Comparison of ENCODE assay signal across 1 cellular context in the genomic region with DNA sequence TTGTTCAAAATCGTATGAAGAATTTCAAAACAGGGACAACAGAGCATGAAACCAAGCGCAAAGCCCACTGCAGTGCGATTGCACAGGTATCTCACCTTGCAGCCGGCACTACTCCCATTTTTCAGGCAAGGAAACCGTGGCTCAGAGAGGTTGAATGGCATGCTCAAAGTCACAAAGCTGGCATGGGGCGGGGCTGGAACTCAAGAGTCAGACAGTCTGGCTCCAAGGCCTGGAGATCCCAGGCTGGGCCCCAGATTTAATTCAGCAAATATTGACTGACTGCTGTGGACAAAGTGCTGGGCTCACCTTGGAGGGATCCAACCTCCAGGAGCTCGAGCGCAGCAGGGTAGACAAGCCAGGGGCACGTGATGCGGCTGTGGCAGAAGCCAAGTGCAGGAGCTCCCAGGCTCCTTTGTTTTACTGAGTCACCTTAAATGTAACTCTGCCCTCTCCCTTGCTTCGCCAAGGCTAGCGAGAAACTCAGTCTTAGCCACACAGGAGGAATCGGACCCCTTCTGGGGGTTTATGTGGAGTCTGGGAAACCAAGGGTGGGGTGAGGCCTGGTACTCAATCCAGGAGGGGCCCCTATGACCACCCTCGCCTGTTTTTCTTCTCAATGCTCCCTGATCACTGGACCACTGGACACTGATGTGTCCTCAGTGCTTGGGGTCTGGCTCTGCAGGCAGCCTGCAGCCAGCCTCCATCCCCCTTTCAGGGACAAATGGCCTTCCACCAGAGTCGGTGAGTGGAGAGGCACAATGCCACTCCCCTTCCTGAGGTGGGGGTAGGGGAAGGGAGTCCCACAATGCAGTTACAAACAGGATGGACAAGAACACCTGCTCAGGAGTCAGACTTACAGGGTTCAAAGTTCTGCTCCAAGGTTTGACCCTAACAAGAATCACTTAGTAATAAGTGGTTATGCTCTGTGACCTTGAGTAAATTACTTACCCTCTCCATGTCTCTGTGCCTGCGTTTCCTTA.
A peak's percentile ranks its signal among the peaks of the same experiment; 100 is the strongest.
TF ChIP-seq lines count a peak whose summit lies in the region.

No MANE protein-coding gene starts in this region.

TF ChIP-seq in HepG2, 621 proteins besides CTCF, POLR2A, EP300 and RAD21 (continued from another document and continues in another):
- TF ChIP-seq, protein P1, sequence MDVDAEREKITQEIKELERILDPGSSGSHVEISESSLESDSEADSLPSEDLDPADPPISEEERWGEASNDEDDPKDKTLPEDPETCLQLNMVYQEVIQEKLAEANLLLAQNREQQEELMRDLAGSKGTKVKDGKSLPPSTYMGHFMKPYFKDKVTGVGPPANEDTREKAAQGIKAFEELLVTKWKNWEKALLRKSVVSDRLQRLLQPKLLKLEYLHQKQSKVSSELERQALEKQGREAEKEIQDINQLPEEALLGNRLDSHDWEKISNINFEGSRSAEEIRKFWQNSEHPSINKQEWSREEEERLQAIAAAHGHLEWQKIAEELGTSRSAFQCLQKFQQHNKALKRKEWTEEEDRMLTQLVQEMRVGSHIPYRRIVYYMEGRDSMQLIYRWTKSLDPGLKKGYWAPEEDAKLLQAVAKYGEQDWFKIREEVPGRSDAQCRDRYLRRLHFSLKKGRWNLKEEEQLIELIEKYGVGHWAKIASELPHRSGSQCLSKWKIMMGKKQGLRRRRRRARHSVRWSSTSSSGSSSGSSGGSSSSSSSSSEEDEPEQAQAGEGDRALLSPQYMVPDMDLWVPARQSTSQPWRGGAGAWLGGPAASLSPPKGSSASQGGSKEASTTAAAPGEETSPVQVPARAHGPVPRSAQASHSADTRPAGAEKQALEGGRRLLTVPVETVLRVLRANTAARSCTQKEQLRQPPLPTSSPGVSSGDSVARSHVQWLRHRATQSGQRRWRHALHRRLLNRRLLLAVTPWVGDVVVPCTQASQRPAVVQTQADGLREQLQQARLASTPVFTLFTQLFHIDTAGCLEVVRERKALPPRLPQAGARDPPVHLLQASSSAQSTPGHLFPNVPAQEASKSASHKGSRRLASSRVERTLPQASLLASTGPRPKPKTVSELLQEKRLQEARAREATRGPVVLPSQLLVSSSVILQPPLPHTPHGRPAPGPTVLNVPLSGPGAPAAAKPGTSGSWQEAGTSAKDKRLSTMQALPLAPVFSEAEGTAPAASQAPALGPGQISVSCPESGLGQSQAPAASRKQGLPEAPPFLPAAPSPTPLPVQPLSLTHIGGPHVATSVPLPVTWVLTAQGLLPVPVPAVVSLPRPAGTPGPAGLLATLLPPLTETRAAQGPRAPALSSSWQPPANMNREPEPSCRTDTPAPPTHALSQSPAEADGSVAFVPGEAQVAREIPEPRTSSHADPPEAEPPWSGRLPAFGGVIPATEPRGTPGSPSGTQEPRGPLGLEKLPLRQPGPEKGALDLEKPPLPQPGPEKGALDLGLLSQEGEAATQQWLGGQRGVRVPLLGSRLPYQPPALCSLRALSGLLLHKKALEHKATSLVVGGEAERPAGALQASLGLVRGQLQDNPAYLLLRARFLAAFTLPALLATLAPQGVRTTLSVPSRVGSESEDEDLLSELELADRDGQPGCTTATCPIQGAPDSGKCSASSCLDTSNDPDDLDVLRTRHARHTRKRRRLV (CRISPR knock-in tag; IDR thresholded peaks at IDR 0.05) = 0 out of 2 replicates have a peak, but pooled peaks have one; percentile 58
- TF ChIP-seq RAD51 (IDR thresholded peaks at IDR 0.05; ENCODE audit: borderline replicate concordance) = peak; percentile 71
- TF ChIP-seq FOXA3 (CRISPR knock-in tag; IDR thresholded peaks at IDR 0.05) = peak; percentile 95
- TF ChIP-seq ZNF501 (CRISPR knock-in tag; IDR thresholded peaks at IDR 0.05) = no peak; the same call in 1 of the 2 replicates
- 0 out of 2 replicates have a peak, but pooled peaks have one; percentile 19 for TF ChIP-seq KLF13 (CRISPR knock-in tag; IDR thresholded peaks at IDR 0.05)
- TF ChIP-seq, protein P2, sequence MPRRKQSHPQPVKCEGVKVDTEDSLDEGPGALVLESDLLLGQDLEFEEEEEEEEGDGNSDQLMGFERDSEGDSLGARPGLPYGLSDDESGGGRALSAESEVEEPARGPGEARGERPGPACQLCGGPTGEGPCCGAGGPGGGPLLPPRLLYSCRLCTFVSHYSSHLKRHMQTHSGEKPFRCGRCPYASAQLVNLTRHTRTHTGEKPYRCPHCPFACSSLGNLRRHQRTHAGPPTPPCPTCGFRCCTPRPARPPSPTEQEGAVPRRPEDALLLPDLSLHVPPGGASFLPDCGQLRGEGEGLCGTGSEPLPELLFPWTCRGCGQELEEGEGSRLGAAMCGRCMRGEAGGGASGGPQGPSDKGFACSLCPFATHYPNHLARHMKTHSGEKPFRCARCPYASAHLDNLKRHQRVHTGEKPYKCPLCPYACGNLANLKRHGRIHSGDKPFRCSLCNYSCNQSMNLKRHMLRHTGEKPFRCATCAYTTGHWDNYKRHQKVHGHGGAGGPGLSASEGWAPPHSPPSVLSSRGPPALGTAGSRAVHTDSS (CRISPR knock-in tag; conservative IDR thresholded peaks at IDR 0.05) = no peak
- peak; percentile 51; the same call in 1 of the 2 replicates for TF ChIP-seq KLF9 (CRISPR knock-in tag; IDR thresholded peaks at IDR 0.05; ENCODE audit: low read depth)
- no peak for TF ChIP-seq SRSF4 (IDR thresholded peaks at IDR 0.05; ENCODE audit: low read depth, low read length, poor library complexity, severe bottlenecking)
- TF ChIP-seq ZNF883 (CRISPR knock-in tag; IDR thresholded peaks at IDR 0.05; ENCODE audit: not compliant biosample characterization) = no peak
- TF ChIP-seq KDM3A (CRISPR knock-in tag; IDR thresholded peaks at IDR 0.05; ENCODE audit: low read depth) = peak; percentile 77
- peak; percentile 58; the same call in 1 of the 2 replicates for TF ChIP-seq TOPORS (CRISPR knock-in tag; IDR thresholded peaks at IDR 0.05)
- TF ChIP-seq PHF21A (CRISPR knock-in tag; IDR thresholded peaks at IDR 0.05) = peak; percentile 97
- peak; percentile 54; the same call in 1 of the 2 replicates for TF ChIP-seq ZNF317 (CRISPR knock-in tag; IDR thresholded peaks at IDR 0.05)
- TF ChIP-seq ZNF530 (CRISPR knock-in tag; IDR thresholded peaks at IDR 0.05; ENCODE audit: low read depth) = no peak
- peak; percentile 40; the same call in 1 of the 2 replicates for TF ChIP-seq MZF1 (CRISPR knock-in tag; IDR thresholded peaks at IDR 0.05; ENCODE audit: borderline replicate concordance)
- TF ChIP-seq SALL1 (CRISPR knock-in tag; IDR thresholded peaks at IDR 0.05) = peak; percentile 86
- peak; percentile 61; the same call in 1 of the 2 replicates for TF ChIP-seq ETV6 (CRISPR knock-in tag; conservative IDR thresholded peaks at IDR 0.05)
- TF ChIP-seq NCOA1 (CRISPR knock-in tag; IDR thresholded peaks at IDR 0.05) = peak; percentile 94
- TF ChIP-seq RARG (CRISPR knock-in tag; IDR thresholded peaks at IDR 0.05; ENCODE audit: low read depth) = no peak
- no peak for TF ChIP-seq MAF1 (CRISPR knock-in tag; IDR thresholded peaks at IDR 0.05; ENCODE audit: borderline replicate concordance)
- TF ChIP-seq, protein P3, sequence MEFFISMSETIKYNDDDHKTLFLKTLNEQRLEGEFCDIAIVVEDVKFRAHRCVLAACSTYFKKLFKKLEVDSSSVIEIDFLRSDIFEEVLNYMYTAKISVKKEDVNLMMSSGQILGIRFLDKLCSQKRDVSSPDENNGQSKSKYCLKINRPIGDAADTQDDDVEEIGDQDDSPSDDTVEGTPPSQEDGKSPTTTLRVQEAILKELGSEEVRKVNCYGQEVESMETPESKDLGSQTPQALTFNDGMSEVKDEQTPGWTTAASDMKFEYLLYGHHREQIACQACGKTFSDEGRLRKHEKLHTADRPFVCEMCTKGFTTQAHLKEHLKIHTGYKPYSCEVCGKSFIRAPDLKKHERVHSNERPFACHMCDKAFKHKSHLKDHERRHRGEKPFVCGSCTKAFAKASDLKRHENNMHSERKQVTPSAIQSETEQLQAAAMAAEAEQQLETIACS (CRISPR knock-in tag; IDR thresholded peaks at IDR 0.05) = 0 out of 2 replicates have a peak, but pooled peaks have one; percentile 33
- TF ChIP-seq SAP130 (CRISPR knock-in tag; IDR thresholded peaks at IDR 0.05; ENCODE audit: low read depth) = peak; percentile 66; the same call in 1 of the 2 replicates
- TF ChIP-seq ZNF878 (CRISPR knock-in tag; IDR thresholded peaks at IDR 0.05) = peak; percentile 69; the same call in 1 of the 2 replicates
- peak; percentile 69; the same call in 1 of the 2 replicates for TF ChIP-seq MYC (CRISPR knock-in tag; IDR thresholded peaks at IDR 0.05; ENCODE audit: borderline replicate concordance)
- TF ChIP-seq, protein P4, sequence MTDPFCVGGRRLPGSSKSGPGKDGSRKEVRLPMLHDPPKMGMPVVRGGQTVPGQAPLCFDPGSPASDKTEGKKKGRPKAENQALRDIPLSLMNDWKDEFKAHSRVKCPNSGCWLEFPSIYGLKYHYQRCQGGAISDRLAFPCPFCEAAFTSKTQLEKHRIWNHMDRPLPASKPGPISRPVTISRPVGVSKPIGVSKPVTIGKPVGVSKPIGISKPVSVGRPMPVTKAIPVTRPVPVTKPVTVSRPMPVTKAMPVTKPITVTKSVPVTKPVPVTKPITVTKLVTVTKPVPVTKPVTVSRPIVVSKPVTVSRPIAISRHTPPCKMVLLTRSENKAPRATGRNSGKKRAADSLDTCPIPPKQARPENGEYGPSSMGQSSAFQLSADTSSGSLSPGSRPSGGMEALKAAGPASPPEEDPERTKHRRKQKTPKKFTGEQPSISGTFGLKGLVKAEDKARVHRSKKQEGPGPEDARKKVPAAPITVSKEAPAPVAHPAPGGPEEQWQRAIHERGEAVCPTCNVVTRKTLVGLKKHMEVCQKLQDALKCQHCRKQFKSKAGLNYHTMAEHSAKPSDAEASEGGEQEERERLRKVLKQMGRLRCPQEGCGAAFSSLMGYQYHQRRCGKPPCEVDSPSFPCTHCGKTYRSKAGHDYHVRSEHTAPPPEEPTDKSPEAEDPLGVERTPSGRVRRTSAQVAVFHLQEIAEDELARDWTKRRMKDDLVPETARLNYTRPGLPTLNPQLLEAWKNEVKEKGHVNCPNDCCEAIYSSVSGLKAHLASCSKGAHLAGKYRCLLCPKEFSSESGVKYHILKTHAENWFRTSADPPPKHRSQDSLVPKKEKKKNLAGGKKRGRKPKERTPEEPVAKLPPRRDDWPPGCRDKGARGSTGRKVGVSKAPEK (CRISPR knock-in tag; IDR thresholded peaks at IDR 0.05; ENCODE audit: borderline replicate concordance) = peak; percentile 38; the same call in 1 of the 2 replicates
- no peak for TF ChIP-seq ZNF572 (CRISPR knock-in tag; IDR thresholded peaks at IDR 0.05)
- TF ChIP-seq, protein P5, sequence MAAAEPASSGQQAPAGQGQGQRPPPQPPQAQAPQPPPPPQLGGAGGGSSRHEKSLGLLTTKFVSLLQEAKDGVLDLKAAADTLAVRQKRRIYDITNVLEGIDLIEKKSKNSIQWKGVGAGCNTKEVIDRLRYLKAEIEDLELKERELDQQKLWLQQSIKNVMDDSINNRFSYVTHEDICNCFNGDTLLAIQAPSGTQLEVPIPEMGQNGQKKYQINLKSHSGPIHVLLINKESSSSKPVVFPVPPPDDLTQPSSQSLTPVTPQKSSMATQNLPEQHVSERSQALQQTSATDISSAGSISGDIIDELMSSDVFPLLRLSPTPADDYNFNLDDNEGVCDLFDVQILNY (CRISPR knock-in tag; conservative IDR thresholded peaks at IDR 0.05) = no peak
- TF ChIP-seq, protein P6, sequence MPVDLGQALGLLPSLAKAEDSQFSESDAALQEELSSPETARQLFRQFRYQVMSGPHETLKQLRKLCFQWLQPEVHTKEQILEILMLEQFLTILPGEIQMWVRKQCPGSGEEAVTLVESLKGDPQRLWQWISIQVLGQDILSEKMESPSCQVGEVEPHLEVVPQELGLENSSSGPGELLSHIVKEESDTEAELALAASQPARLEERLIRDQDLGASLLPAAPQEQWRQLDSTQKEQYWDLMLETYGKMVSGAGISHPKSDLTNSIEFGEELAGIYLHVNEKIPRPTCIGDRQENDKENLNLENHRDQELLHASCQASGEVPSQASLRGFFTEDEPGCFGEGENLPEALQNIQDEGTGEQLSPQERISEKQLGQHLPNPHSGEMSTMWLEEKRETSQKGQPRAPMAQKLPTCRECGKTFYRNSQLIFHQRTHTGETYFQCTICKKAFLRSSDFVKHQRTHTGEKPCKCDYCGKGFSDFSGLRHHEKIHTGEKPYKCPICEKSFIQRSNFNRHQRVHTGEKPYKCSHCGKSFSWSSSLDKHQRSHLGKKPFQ (CRISPR knock-in tag; IDR thresholded peaks at IDR 0.05; ENCODE audit: insufficient replicate concordance) = no peak
- TF ChIP-seq, protein P7, sequence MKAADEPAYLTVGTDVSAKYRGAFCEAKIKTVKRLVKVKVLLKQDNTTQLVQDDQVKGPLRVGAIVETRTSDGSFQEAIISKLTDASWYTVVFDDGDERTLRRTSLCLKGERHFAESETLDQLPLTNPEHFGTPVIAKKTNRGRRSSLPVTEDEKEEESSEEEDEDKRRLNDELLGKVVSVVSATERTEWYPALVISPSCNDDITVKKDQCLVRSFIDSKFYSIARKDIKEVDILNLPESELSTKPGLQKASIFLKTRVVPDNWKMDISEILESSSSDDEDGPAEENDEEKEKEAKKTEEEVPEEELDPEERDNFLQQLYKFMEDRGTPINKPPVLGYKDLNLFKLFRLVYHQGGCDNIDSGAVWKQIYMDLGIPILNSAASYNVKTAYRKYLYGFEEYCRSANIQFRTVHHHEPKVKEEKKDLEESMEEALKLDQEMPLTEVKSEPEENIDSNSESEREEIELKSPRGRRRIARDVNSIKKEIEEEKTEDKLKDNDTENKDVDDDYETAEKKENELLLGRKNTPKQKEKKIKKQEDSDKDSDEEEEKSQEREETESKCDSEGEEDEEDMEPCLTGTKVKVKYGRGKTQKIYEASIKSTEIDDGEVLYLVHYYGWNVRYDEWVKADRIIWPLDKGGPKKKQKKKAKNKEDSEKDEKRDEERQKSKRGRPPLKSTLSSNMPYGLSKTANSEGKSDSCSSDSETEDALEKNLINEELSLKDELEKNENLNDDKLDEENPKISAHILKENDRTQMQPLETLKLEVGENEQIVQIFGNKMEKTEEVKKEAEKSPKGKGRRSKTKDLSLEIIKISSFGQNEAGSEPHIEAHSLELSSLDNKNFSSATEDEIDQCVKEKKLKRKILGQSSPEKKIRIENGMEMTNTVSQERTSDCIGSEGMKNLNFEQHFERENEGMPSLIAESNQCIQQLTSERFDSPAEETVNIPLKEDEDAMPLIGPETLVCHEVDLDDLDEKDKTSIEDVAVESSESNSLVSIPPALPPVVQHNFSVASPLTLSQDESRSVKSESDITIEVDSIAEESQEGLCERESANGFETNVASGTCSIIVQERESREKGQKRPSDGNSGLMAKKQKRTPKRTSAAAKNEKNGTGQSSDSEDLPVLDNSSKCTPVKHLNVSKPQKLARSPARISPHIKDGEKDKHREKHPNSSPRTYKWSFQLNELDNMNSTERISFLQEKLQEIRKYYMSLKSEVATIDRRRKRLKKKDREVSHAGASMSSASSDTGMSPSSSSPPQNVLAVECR (CRISPR knock-in tag; IDR thresholded peaks at IDR 0.05; ENCODE audit: borderline replicate concordance) = peak; percentile 65
- TF ChIP-seq TAF15 (IDR thresholded peaks at IDR 0.05; ENCODE audit: low read depth, low read length, poor library complexity, severe bottlenecking) = no peak
- peak; percentile 90 for TF ChIP-seq SMAD3 (CRISPR knock-in tag; IDR thresholded peaks at IDR 0.05)
- TF ChIP-seq ZKSCAN5 (CRISPR knock-in tag; IDR thresholded peaks at IDR 0.05) = no peak
- peak; percentile 77; the same call in 1 of the 2 replicates for TF ChIP-seq CREM (IDR thresholded peaks at IDR 0.05)
- TF ChIP-seq CREM (CRISPR knock-in tag; IDR thresholded peaks at IDR 0.05) = no peak
- TF ChIP-seq HMGA1 (CRISPR knock-in tag; conservative IDR thresholded peaks at IDR 0.05) = no peak
- TF ChIP-seq, protein P8, sequence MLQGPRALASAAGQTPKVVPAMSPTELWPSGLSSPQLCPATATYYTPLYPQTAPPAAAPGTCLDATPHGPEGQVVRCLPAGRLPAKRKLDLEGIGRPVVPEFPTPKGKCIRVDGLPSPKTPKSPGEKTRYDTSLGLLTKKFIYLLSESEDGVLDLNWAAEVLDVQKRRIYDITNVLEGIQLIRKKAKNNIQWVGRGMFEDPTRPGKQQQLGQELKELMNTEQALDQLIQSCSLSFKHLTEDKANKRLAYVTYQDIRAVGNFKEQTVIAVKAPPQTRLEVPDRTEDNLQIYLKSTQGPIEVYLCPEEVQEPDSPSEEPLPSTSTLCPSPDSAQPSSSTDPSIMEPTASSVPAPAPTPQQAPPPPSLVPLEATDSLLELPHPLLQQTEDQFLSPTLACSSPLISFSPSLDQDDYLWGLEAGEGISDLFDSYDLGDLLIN (CRISPR knock-in tag; IDR thresholded peaks at IDR 0.05; ENCODE audit: borderline replicate concordance) = no peak; the same call in 1 of the 2 replicates
